ENCODE assay signal across 8 cellular contexts in the genomic region with DNA sequence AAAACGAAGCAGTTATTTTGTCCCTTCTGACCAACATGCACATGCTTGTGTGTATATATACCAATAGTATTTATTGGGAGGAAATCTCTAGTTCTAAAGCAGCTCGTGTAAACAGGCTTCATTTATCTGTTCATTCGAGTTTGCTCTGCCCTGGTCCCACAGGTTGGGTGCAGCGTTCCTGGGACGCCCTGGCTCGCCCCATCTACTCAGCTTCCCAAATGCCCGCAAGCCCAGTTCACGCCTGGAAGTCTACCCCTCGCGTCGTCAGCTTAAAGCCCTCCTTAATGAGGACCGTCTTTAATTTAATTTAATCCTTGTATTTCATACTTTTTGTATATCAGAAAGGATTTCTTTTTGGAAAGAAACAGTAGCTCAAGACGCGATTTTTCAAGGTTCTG. TPM values are rescaled to one million over a fixed set of nuclear protein-coding genes. Genes with fewer than 3 reads are reported as not detected.
A peak's percentile ranks its signal among the peaks of the same experiment; 100 is the strongest.
DNase-seq lines count a peak whose midpoint lies in the region; TF ChIP-seq lines count a peak whose summit lies in the region.

No MANE protein-coding gene starts in this region.

- no peak overlapping the region for H4K12ac ChIP-seq in trophoblast cell (ENCODE audit: low read depth, low read length)

- H3K79me1 ChIP-seq in trophoblast cell (ENCODE audit: low read length), result no peaks in the 10 kb centered on the region

- no peaks in the 10 kb centered on the region for H3K79me2 ChIP-seq in trophoblast cell (ENCODE audit: control insufficient read depth, insufficient read depth, low read length, poor library complexity)

- no peak overlapping the region for H4K91ac ChIP-seq in trophoblast cell (ENCODE audit: low read depth, low read length)

- no peak overlapping the region for H3K23ac ChIP-seq in trophoblast cell (ENCODE audit: low read length)

- H2AK5ac ChIP-seq in trophoblast cell (ENCODE audit: low read length), result no peak overlapping the region

- H3K4me2 ChIP-seq in trophoblast cell (ENCODE audit: low read length), result peak overlapping the region; percentile 51

- no peak overlapping the region for H2BK5ac ChIP-seq in trophoblast cell (ENCODE audit: low read depth, low read length, poor library complexity)

- H3K14ac ChIP-seq in trophoblast cell (ENCODE audit: low read length), result no peak overlapping the region

- H3K27ac ChIP-seq in SJCRH30, result no peak overlapping the region
- H3K27ac ChIP-seq in trophoblast cell (ENCODE audit: low read depth, low read length), result no peak overlapping the region

- no peaks in the 10 kb centered on the region for H3K36me3 ChIP-seq in SJCRH30
- H3K36me3 ChIP-seq in trophoblast cell (ENCODE audit: control insufficient read depth in 1 of 2, insufficient read depth in 2 of 2, low read length in 2 of 2), result no peaks in the 10 kb centered on the region

- H3K4ac ChIP-seq in trophoblast cell (ENCODE audit: low read depth, low read length), result no peak overlapping the region

- H4K8ac ChIP-seq in trophoblast cell (ENCODE audit: low read depth, low read length), result no peak overlapping the region

- H3K27me3 ChIP-seq in SJCRH30, result no peaks in the 10 kb centered on the region
- H3K27me3 ChIP-seq in trophoblast cell (ENCODE audit: insufficient read depth, low read length), result peaks cover 22% of the 10 kb centered on the region

- H3K4me1 ChIP-seq in SJCRH30, result peaks cover 9% of the 10 kb centered on the region
- H3K4me1 ChIP-seq in trophoblast cell (ENCODE audit: control insufficient read depth in 1 of 2, insufficient read depth in 2 of 2, low read length in 2 of 2), result peaks cover 4 to 7% of the 10 kb centered on the region in 2 experiments

- no peak overlapping the region for H2BK12ac ChIP-seq in trophoblast cell (ENCODE audit: low read length)

- DNase-seq in D341Med (ENCODE audit: low spot score) (peak; percentile 55), SJCRH30 (peak in 1 of 2 experiments; percentile 32), fibroblast of the aortic adventitia (ENCODE audit: low read depth) (peak; percentile 19), trophoblast cell (no peak), superior temporal gyrus (ENCODE audit: extremely low spot score) (no peak), NCI-H1417 (lab: John Stamatoyannopoulos, UW) (no peak), mucosa of gallbladder (ENCODE audit: low spot score) (no peak)
- no peak for DNase-seq in activated CD4-positive, alpha-beta T cell treated with anti-CD3 and anti-CD28 coated beads for 1 hour

- no peak overlapping the region for H3K9ac ChIP-seq in trophoblast cell (ENCODE audit: low read length)

- no peak for TF ChIP-seq CTCF in fibroblast of the aortic adventitia (IDR thresholded peaks at IDR 0.05; ENCODE audit: insufficient read depth, low read length)

- no peak overlapping the region for H2BK120ac ChIP-seq in trophoblast cell (ENCODE audit: insufficient read depth, low read length, poor library complexity)

- no CpG with 5 or more reads among the region's 14 CpGs for WGBS in trophoblast cell (ENCODE audit: extremely low coverage, insufficient coverage, insufficient read length)

- H2AFZ ChIP-seq in trophoblast cell (ENCODE audit: insufficient read depth, low read length, poor library complexity), result no peak overlapping the region

- no peaks in the 10 kb centered on the region for H3K9me3 ChIP-seq in SJCRH30 (replicated peaks)
- H3K9me3 ChIP-seq in trophoblast cell (ENCODE audit: insufficient read depth, low read depth, low read length), result no peaks in the 10 kb centered on the region

- H3K4me3 ChIP-seq in SJCRH30 (peak overlapping the region; percentile 71), fibroblast of the aortic adventitia (ENCODE audit: low read depth, low read length) (peak overlapping the region; percentile 74), trophoblast cell (ENCODE audit: low read depth, low read length) (no peak overlapping the region)

- no peak overlapping the region for H3K18ac ChIP-seq in trophoblast cell (ENCODE audit: low read length)

RNA-seq across cellular contexts. Expression of gene THSD1, which starts 0.6 kb away (rescaled TPM):
- 9.9 and 12.2 TPM in 2 replicates for total RNA-seq in SJCRH30 (2014; rRNA removed; shearing (Covaris generic))
- total RNA-seq in fibroblast of the aortic adventitia (ENCODE audit: low replicate concordance), result 4.8 and 6.0 TPM in 2 replicates
- polyA plus RNA-seq in trophoblast cell (2013), result 0.16 and 0.21 TPM in 2 replicates
- total RNA-seq in mucosa of gallbladder, result 2.9 TPM

RNA-seq across cellular contexts. Expression of gene VPS36, which starts 45.1 kb away (rescaled TPM):
- total RNA-seq in SJCRH30 (2014; rRNA removed; shearing (Covaris generic)), result 28.5 and 34.3 TPM in 2 replicates
- 39.1 and 62.5 TPM in 2 replicates for total RNA-seq in fibroblast of the aortic adventitia (ENCODE audit: low replicate concordance)
- polyA plus RNA-seq in trophoblast cell (2013), result 15.5 and 15.6 TPM in 2 replicates
- total RNA-seq in mucosa of gallbladder, result 41.6 TPM

RNA-seq across cellular contexts. Expression of gene CKAP2, which starts 49.9 kb away (rescaled TPM):
- 99.8 and 120 TPM in 2 replicates for total RNA-seq in SJCRH30 (2014; rRNA removed; shearing (Covaris generic))
- total RNA-seq in fibroblast of the aortic adventitia (ENCODE audit: low replicate concordance) (9.2 and 55.5 TPM in 2 replicates), mucosa of gallbladder (9.0 TPM)
- polyA plus RNA-seq in trophoblast cell (2013), result 48.1 and 54.9 TPM in 2 replicates

Comparison
In these comparisons a context has a peak if more than half of its experiments do, and no peak if none do; other contexts are left out.
1. DNase-seq: peak in D341Med (single experiment) and fibroblast of the aortic adventitia (single experiment); none in trophoblast cell (0 of 2), superior temporal gyrus (single experiment), NCI-H1417 (0 of 3), activated CD4-positive, alpha-beta T cell treated with anti-CD3 and anti-CD28 coated beads for 1 hour (single experiment) and mucosa of gallbladder (single experiment).